7 cellular contexts compared by ENCODE assay signal in genomic region chr15:62068071-62068786, GRCh38. TPM values are rescaled to one million over a fixed set of nuclear protein-coding genes. Genes with fewer than 3 reads are reported as not detected.
DNase-seq lines count a peak whose midpoint lies in the region; ATAC-seq and TF ChIP-seq lines count a peak whose summit lies in the region.

No MANE protein-coding gene starts in this region.

- no peak for TF ChIP-seq POLR2A in tibial nerve (IDR thresholded peaks at IDR 0.05)

- peaks cover 17% of the 10 kb centered on the region for H3K4me1 ChIP-seq in mucosa of descending colon (ENCODE audit: low read depth)
- H3K4me1 ChIP-seq in tibial nerve = peaks cover 0 to 25% (median 8%) of the 10 kb centered on the region in 4 donors

- ATAC-seq in HG03342 (IDR thresholded peaks at IDR 0.05; ENCODE audit: unreplicated experiment) (peak; percentile 21), mucosa of descending colon (peak; percentile 77), GM21737 (IDR thresholded peaks at IDR 0.05; ENCODE audit: unreplicated experiment) (no peak)

- peak overlapping the region; percentile 81 for H3K27ac Mint-ChIP-seq in activated CD4-positive, alpha-beta T cell treated with anti-CD3 and anti-CD28 coated beads, Interleukin-2, amount 10 ng/mL, durations not matched to agents 24 days and 14 days

- no peak for TF ChIP-seq EP300 in tibial nerve (IDR thresholded peaks at IDR 0.05)

- intact Hi-C loops in activated CD4-positive, alpha-beta T cell treated with anti-CD3 and anti-CD28 coated beads, Interleukin-2, amount 10 ng/mL, durations not matched to agents 24 days and 14 days (cut with micrococcal nuclease) = loop anchor here (1.0 to 10.0 kb wide), 3 partner anchors 8 to 1483 kb away; partner anchors contain the start of gene VPS13C
- intact Hi-C loops in mucosa of descending colon (cut with DNase I, micrococcal nuclease) = no loop called here

- no peaks in the 10 kb centered on the region for H3K9me3 Mint-ChIP-seq in activated CD4-positive, alpha-beta T cell treated with anti-CD3 and anti-CD28 coated beads, Interleukin-2, amount 10 ng/mL, durations not matched to agents 24 days and 14 days

- TF ChIP-seq CTCF in GM10248 (IDR thresholded peaks at IDR 0.05; ENCODE audit: control extremely low read depth, extremely low read depth, low read depth, missing control alignments) (peak; percentile 3), epithelial cell of proximal tubule (conservative IDR thresholded peaks at IDR 0.05; ENCODE audit: low read depth, low read length) (no peak), mucosa of descending colon (IDR thresholded peaks at IDR 0.05) (no peak), tibial nerve (IDR thresholded peaks at IDR 0.05) (peak in 3 of 5 experiments; percentile 22 to 37 (median 28))

- H3K36me3 Mint-ChIP-seq in activated CD4-positive, alpha-beta T cell treated with anti-CD3 and anti-CD28 coated beads, Interleukin-2, amount 10 ng/mL, durations not matched to agents 24 days and 14 days (ENCODE audit: low read depth) = peaks cover 2% of the 10 kb centered on the region

- H3K4me3 ChIP-seq in epithelial cell of proximal tubule (ENCODE audit: low read depth, low read length) = peak overlapping the region; percentile 48
- peak overlapping the region; percentile 25 for H3K4me3 ChIP-seq in mucosa of descending colon
- peak overlapping the region; percentile 49 to 70 (median 53) for H3K4me3 ChIP-seq in tibial nerve

- WGBS in tibial nerve, 2 donors = 2 to 5% methylated on average over 7 to 33 of the region's 102 CpGs

- H3K4me1 Mint-ChIP-seq in activated CD4-positive, alpha-beta T cell treated with anti-CD3 and anti-CD28 coated beads, Interleukin-2, amount 10 ng/mL, durations not matched to agents 24 days and 14 days = peaks cover 19% of the 10 kb centered on the region

- CTCF ChIA-PET in GM10248 (lab: Yijun Ruan, JAX) = interaction anchor here (1.0 to 1.6 kb wide), 3 partner anchors 8 to 33 kb away, joined by 3 to 4 read pairs (median 3); partner anchors contain the start of gene VPS13C

- peaks cover 0 to 6% of the 10 kb centered on the region in 2 donors for H3K27me3 ChIP-seq in tibial nerve

- no peaks in the 10 kb centered on the region for H3K9me3 ChIP-seq in mucosa of descending colon
- no peaks in the 10 kb centered on the region for H3K9me3 ChIP-seq in tibial nerve

- peak overlapping the region; percentile 79 for H3K4me3 Mint-ChIP-seq in activated CD4-positive, alpha-beta T cell treated with anti-CD3 and anti-CD28 coated beads, Interleukin-2, amount 10 ng/mL, durations not matched to agents 24 days and 14 days

- peak; percentile 41 for DNase-seq in GM10248 (ENCODE audit: extremely low spot score)
- DNase-seq in activated CD4-positive, alpha-beta T cell treated with anti-CD3 and anti-CD28 coated beads, Interleukin-2, amount 10 ng/mL, durations not matched to agents 24 days and 14 days = peak; percentile 76
- DNase-seq in epithelial cell of proximal tubule (ENCODE audit: low read depth) = no peak
- peak; percentile 45 to 74 (median 73) for DNase-seq in mucosa of descending colon
- DNase-seq in tibial nerve (ENCODE audit: low spot score in 2 of 2) = peak in 1 of 2 donors; percentile 16

- H3K27me3 Mint-ChIP-seq in activated CD4-positive, alpha-beta T cell treated with anti-CD3 and anti-CD28 coated beads, Interleukin-2, amount 10 ng/mL, durations not matched to agents 24 days and 14 days = peaks cover 50% of the 10 kb centered on the region

- peak overlapping the region; percentile 19 to 71 (median 64) for H3K27ac ChIP-seq in tibial nerve

- no peaks in the 10 kb centered on the region for H3K36me3 ChIP-seq in mucosa of descending colon (ENCODE audit: low read depth)
- H3K36me3 ChIP-seq in tibial nerve = no peaks in the 10 kb centered on the region

- POLR2A ChIA-PET in GM10248 (lab: Yijun Ruan, JAX) = no interaction called here

RNA-seq across cellular contexts. Expression of gene C2CD4A, which starts 1.5 kb away (rescaled TPM):
- total RNA-seq in activated CD4-positive, alpha-beta T cell treated with anti-CD3 and anti-CD28 coated beads, Interleukin-2, amount 10 ng/mL, durations not matched to agents 24 days and 14 days = 0.05 and 0.24 TPM in 2 replicates
- total RNA-seq in epithelial cell of proximal tubule (0.07 and 0.35 TPM in 2 replicates), mucosa of descending colon (1 to 10 TPM in 1 of 3 donors, under 1 TPM in 2; 0.28 to 1.9 (median 0.29) TPM), tibial nerve (under 1 TPM in 2 of 4 donors, not detected in 2; under 0.01 to 0.30 TPM)

RNA-seq across cellular contexts. Expression of gene VPS13C, which starts 8.0 kb away (rescaled TPM):
- total RNA-seq in activated CD4-positive, alpha-beta T cell treated with anti-CD3 and anti-CD28 coated beads, Interleukin-2, amount 10 ng/mL, durations not matched to agents 24 days and 14 days = 51.5 and 54.8 TPM in 2 replicates
- total RNA-seq in epithelial cell of proximal tubule (14.7 and 30.2 TPM in 2 replicates), mucosa of descending colon (10 to 100 TPM; 51.0 to 76.1 (median 57.1) TPM), tibial nerve (100 to 1,000 TPM in 3 of 4 donors, 10 to 100 TPM in 1; 97.7 to 151 (median 121) TPM)

Comparison
In these comparisons a context has a peak if more than half of its experiments do, and no peak if none do; other contexts are left out.
1. CTCF ChIP-seq: peak in GM10248 (single experiment) and tibial nerve (3 of 5); none in epithelial cell of proximal tubule (single experiment) and mucosa of descending colon (single experiment).
2. Peak in every context shown above with its lines, with median percentiles within 50 percentile points of each other: H3K4me3 ChIP-seq.